Comparison of ENCODE assay signal across 18 cellular contexts in genomic region chr4:925171-925570, GRCh38. TPM values are rescaled to one million over a fixed set of nuclear protein-coding genes. Genes with fewer than 3 reads are reported as not detected.
DNase-seq lines count a peak whose midpoint lies in the region; ATAC-seq, FAIRE-seq and TF ChIP-seq lines count a peak whose summit lies in the region.
"Had no signal": no experiment of that assay in that cellular context is flagged by ENCODE, and none has a peak within 500 bp of the region (broad histone marks: within the 10 kb centered on the region; RNA-seq: fewer than 3 reads in every experiment).

No MANE protein-coding gene starts in this region.

- no peak for DNase-seq in activated T-cell treated with anti-CD3 and anti-CD28 coated beads, Interleukin-2, amount 50 U/mL, for 72 hours
- DNase-seq in activated T-cell treated with anti-CD3 and anti-CD28 coated beads, Interleukin-2, amount 50 U/mL, for 1 hour = no peak
- peak; percentile 48 for DNase-seq in kidney
- no peak for DNase-seq in stimulated activated naive B cell treated with anti-CD40 and anti-IgM and Interleukin-4, amounts not matched to agents 10 μg/mL and 1 μg/mL and 100 μg/mL, for 72 hours
- DNase-seq in colonic mucosa = no peak
- DNase-seq in NCI-H1930 (lab: John Stamatoyannopoulos, UW) = no peak
- no peak for DNase-seq in NCI-H1436 treated with DMSO at 0.1 percent for 48 hours (lab: John Stamatoyannopoulos, UW)
- DNase-seq: amygdala; Calu3; NCI-H2107; NCI-H69; PC-9; stimulated activated CD4-positive, alpha-beta T cell treated with anti-CD3 and anti-CD28 coated beads, Interleukin-4, amount 100 ng/mL, for 24 hours had no signal

- H3K9ac ChIP-seq in kidney (ENCODE audit: low read length in 2 of 2) (no peak overlapping the region), colonic mucosa (ENCODE audit: low read depth in 2 of 2, low read length in 2 of 2) (no peak overlapping the region)

- H3K27me3 ChIP-seq in colonic mucosa = no peaks in the 10 kb centered on the region
- H3K27me3 ChIP-seq: ovary had no signal

- ATAC-seq in activated T-cell treated with anti-CD3 and anti-CD28 coated beads, Interleukin-2, amount 50 U/mL, for 72 hours (replicated peaks in 1 of 2) = no peak
- no peak for ATAC-seq in activated T-helper 17 cell treated with anti-CD3 and anti-CD28 coated beads, Interleukin-2, amount 50 U/mL, for 72 hours (replicated peaks)
- ATAC-seq in stimulated activated naive B cell treated with anti-CD40 and anti-IgM and Interleukin-4, amounts not matched to agents 10 μg/mL and 1 μg/mL and 100 μg/mL, for 72 hours (replicated peaks) = no peak

- intact Hi-C loops in kidney (cut with DNase I) = no loop called here
- intact Hi-C loops in colonic mucosa (cut with DNase I) = no loop called here

- no peaks in the 10 kb centered on the region for H3K36me3 ChIP-seq in kidney (ENCODE audit: control insufficient read depth in 1 of 2, insufficient read depth in 2 of 2, low read length in 2 of 2)
- no peaks in the 10 kb centered on the region for H3K36me3 ChIP-seq in colonic mucosa
- H3K36me3 ChIP-seq: HAP-1, ovary had no signal

- peak overlapping the region; percentile 71 to 84 for H3K4me3 Mint-ChIP-seq in activated T-cell treated with anti-CD3 and anti-CD28 coated beads, Interleukin-2, amount 50 U/mL, for 72 hours
- peak overlapping the region; percentile 72 for H3K4me3 Mint-ChIP-seq in activated T-helper 17 cell treated with anti-CD3 and anti-CD28 coated beads, Interleukin-2, amount 50 U/mL, for 72 hours
- no peak overlapping the region for H3K4me3 Mint-ChIP-seq in stimulated activated naive B cell treated with anti-CD40 and anti-IgM and Interleukin-4, amounts not matched to agents 10 μg/mL and 1 μg/mL and 100 μg/mL, for 72 hours

- H3K27ac ChIP-seq in kidney (ENCODE audit: low read depth in 2 of 2, low read length in 2 of 2) = no peak overlapping the region
- H3K27ac ChIP-seq in colonic mucosa = no peak overlapping the region
- H3K27ac ChIP-seq: ovary, PC-9, VCaP had no signal

- H3K36me3 Mint-ChIP-seq in activated T-cell treated with anti-CD3 and anti-CD28 coated beads, Interleukin-2, amount 50 U/mL, for 72 hours (ENCODE audit: insufficient read depth in 2 of 2) = no peaks in the 10 kb centered on the region
- H3K36me3 Mint-ChIP-seq in activated T-helper 17 cell treated with anti-CD3 and anti-CD28 coated beads, Interleukin-2, amount 50 U/mL, for 72 hours (ENCODE audit: low read depth) = peaks cover 32% of the 10 kb centered on the region
- peaks cover 31 to 35% of the 10 kb centered on the region in 2 donors for H3K36me3 Mint-ChIP-seq in stimulated activated naive B cell treated with anti-CD40 and anti-IgM and Interleukin-4, amounts not matched to agents 10 μg/mL and 1 μg/mL and 100 μg/mL, for 72 hours

- H3K27me3 Mint-ChIP-seq in activated T-cell treated with anti-CD3 and anti-CD28 coated beads, Interleukin-2, amount 50 U/mL, for 72 hours (ENCODE audit: low read depth) = no peaks in the 10 kb centered on the region
- no peaks in the 10 kb centered on the region for H3K27me3 Mint-ChIP-seq in activated T-helper 17 cell treated with anti-CD3 and anti-CD28 coated beads, Interleukin-2, amount 50 U/mL, for 72 hours
- no peaks in the 10 kb centered on the region for H3K27me3 Mint-ChIP-seq in stimulated activated naive B cell treated with anti-CD40 and anti-IgM and Interleukin-4, amounts not matched to agents 10 μg/mL and 1 μg/mL and 100 μg/mL, for 72 hours

- H3K9me3 Mint-ChIP-seq in activated T-cell treated with anti-CD3 and anti-CD28 coated beads, Interleukin-2, amount 50 U/mL, for 72 hours = no peaks in the 10 kb centered on the region
- H3K9me3 Mint-ChIP-seq in activated T-helper 17 cell treated with anti-CD3 and anti-CD28 coated beads, Interleukin-2, amount 50 U/mL, for 72 hours = no peaks in the 10 kb centered on the region
- no peaks in the 10 kb centered on the region for H3K9me3 Mint-ChIP-seq in stimulated activated naive B cell treated with anti-CD40 and anti-IgM and Interleukin-4, amounts not matched to agents 10 μg/mL and 1 μg/mL and 100 μg/mL, for 72 hours

- TF ChIP-seq CTCF in kidney (IDR thresholded peaks at IDR 0.05; ENCODE audit: borderline replicate concordance, extremely low read depth, insufficient read depth) = no peak
- TF ChIP-seq CTCF in colonic mucosa (IDR thresholded peaks at IDR 0.05) = no peak

- H3K9me3 ChIP-seq in kidney (ENCODE audit: control insufficient read depth in 1 of 2, low read length in 2 of 2) (no peaks in the 10 kb centered on the region), colonic mucosa (no peaks in the 10 kb centered on the region)
- H3K9me3 ChIP-seq: HAP-1, ovary had no signal

- H3K27ac Mint-ChIP-seq in activated T-cell treated with anti-CD3 and anti-CD28 coated beads, Interleukin-2, amount 50 U/mL, for 72 hours = peak overlapping the region; percentile 58
- peak overlapping the region; percentile 91 for H3K27ac Mint-ChIP-seq in activated T-helper 17 cell treated with anti-CD3 and anti-CD28 coated beads, Interleukin-2, amount 50 U/mL, for 72 hours
- H3K27ac Mint-ChIP-seq in stimulated activated naive B cell treated with anti-CD40 and anti-IgM and Interleukin-4, amounts not matched to agents 10 μg/mL and 1 μg/mL and 100 μg/mL, for 72 hours = peak overlapping the region; percentile 85

- H3K4me1 Mint-ChIP-seq in activated T-cell treated with anti-CD3 and anti-CD28 coated beads, Interleukin-2, amount 50 U/mL, for 72 hours (ENCODE audit: low read depth) = peaks cover 77% of the 10 kb centered on the region
- H3K4me1 Mint-ChIP-seq in activated T-helper 17 cell treated with anti-CD3 and anti-CD28 coated beads, Interleukin-2, amount 50 U/mL, for 72 hours = peaks cover 45% of the 10 kb centered on the region
- peaks cover 44 to 77% of the 10 kb centered on the region in 2 donors for H3K4me1 Mint-ChIP-seq in stimulated activated naive B cell treated with anti-CD40 and anti-IgM and Interleukin-4, amounts not matched to agents 10 μg/mL and 1 μg/mL and 100 μg/mL, for 72 hours

- no peak for FAIRE-seq in kidney (lab: Jason Lieb, UNC)
- FAIRE-seq: GM12891 had no signal

- no peak overlapping the region for H3K4me3 ChIP-seq in kidney (ENCODE audit: low read length in 2 of 2)
- H3K4me3 ChIP-seq in colonic mucosa = no peak overlapping the region
- H3K4me3 ChIP-seq: HAP-1, ovary, PC-9 had no signal

- H3K4me1 ChIP-seq in kidney (ENCODE audit: control insufficient read depth in 1 of 2, insufficient read depth in 1 of 2, low read depth in 1 of 2, low read length in 2 of 2) (peaks cover 4 to 5% of the 10 kb centered on the region in 2 donors), colonic mucosa (peaks cover 4% of the 10 kb centered on the region)

RNA-seq across cellular contexts. Expression of gene GAK, which starts 6.9 kb away (rescaled TPM):
- total RNA-seq in activated T-cell treated with anti-CD3 and anti-CD28 coated beads, Interleukin-2, amount 50 U/mL, for 72 hours = 100 to 1,000 TPM; 136 to 140 TPM
- total RNA-seq in activated T-helper 17 cell treated with anti-CD3 and anti-CD28 coated beads, Interleukin-2, amount 50 U/mL, for 72 hours = 100 to 1,000 TPM; 108 to 129 TPM
- total RNA-seq in kidney (124 TPM), colonic mucosa (100 to 1,000 TPM; 198 to 266 TPM)
- polyA plus RNA-seq in kidney (ENCODE audit: insufficient read depth, low read depth, low replicate concordance) = 92.0 TPM

RNA-seq across cellular contexts. Expression of gene TMEM175, which starts 7.1 kb away (rescaled TPM):
- total RNA-seq in activated T-cell treated with anti-CD3 and anti-CD28 coated beads, Interleukin-2, amount 50 U/mL, for 72 hours = 10 to 100 TPM; 21.0 to 22.0 TPM
- 1 to 10 TPM; 6.5 to 10.0 TPM for total RNA-seq in activated T-helper 17 cell treated with anti-CD3 and anti-CD28 coated beads, Interleukin-2, amount 50 U/mL, for 72 hours
- 31.1 TPM for total RNA-seq in kidney
- 26.0 TPM for polyA plus RNA-seq in kidney (ENCODE audit: insufficient read depth, low read depth, low replicate concordance)
- total RNA-seq in colonic mucosa = 10 to 100 TPM; 17.7 to 30.2 TPM

RNA-seq across cellular contexts. Expression of gene DGKQ, which starts 48.2 kb away (rescaled TPM):
- total RNA-seq in activated T-cell treated with anti-CD3 and anti-CD28 coated beads, Interleukin-2, amount 50 U/mL, for 72 hours = 10 to 100 TPM in 1 of 2 donors, 1 to 10 TPM in 1; 8.8 to 12.0 TPM
- total RNA-seq in activated T-helper 17 cell treated with anti-CD3 and anti-CD28 coated beads, Interleukin-2, amount 50 U/mL, for 72 hours = 1 to 10 TPM; 4.8 to 9.0 TPM
- total RNA-seq in kidney (13.7 TPM), colonic mucosa (10 to 100 TPM; 39.4 to 68.2 TPM)
- polyA plus RNA-seq in kidney (ENCODE audit: insufficient read depth, low read depth, low replicate concordance) = 3.5 TPM

Comparison
In these comparisons a context has a peak if more than half of its experiments do, and no peak if none do; other contexts are left out.
1. H3K4me3 Mint-ChIP-seq: peak in activated T-cell treated with anti-CD3 and anti-CD28 coated beads, Interleukin-2, amount 50 U/mL, for 72 hours (2 of 2) and activated T-helper 17 cell treated with anti-CD3 and anti-CD28 coated beads, Interleukin-2, amount 50 U/mL, for 72 hours (single experiment); none in stimulated activated naive B cell treated with anti-CD40 and anti-IgM and Interleukin-4, amounts not matched to agents 10 μg/mL and 1 μg/mL and 100 μg/mL, for 72 hours (0 of 2).
2. Peak in every context shown above with its lines, with median percentiles within 50 percentile points of each other: H3K27ac Mint-ChIP-seq.